ENCODE assay signal across 11 cellular contexts in genomic region chr1:101308935-101309333, GRCh38.
A peak's percentile ranks its signal among the peaks of the same experiment; 100 is the strongest.
DNase-seq lines count a peak whose midpoint lies in the region; ATAC-seq and TF ChIP-seq lines count a peak whose summit lies in the region.
"Had no signal": no experiment of that assay in that cellular context is flagged by ENCODE, and none has a peak within 500 bp of the region (broad histone marks: within the 10 kb centered on the region; RNA-seq: fewer than 3 reads in every experiment).

No MANE protein-coding gene starts in this region.

- H3K27me3 ChIP-seq in endodermal cell (ENCODE audit: control insufficient read depth, insufficient read depth, low read length, poor library complexity, severe bottlenecking) (peaks cover 73% of the 10 kb centered on the region), subcutaneous abdominal adipose tissue (ENCODE audit: control insufficient read depth in 5 of 5, insufficient read depth in 4 of 5, low read length in 5 of 5) (peaks cover 0 to 3% (median 0%) of the 10 kb centered on the region in 5 donors)
- H3K27me3 ChIP-seq: pancreas had no signal

- TF ChIP-seq CTCF in endodermal cell (conservative IDR thresholded peaks at IDR 0.05), result no peak

- H3K36me3 ChIP-seq in KOPT-K1 (ENCODE audit: insufficient read depth, low read length), result no peaks in the 10 kb centered on the region
- H3K36me3 ChIP-seq in endodermal cell (ENCODE audit: control insufficient read depth, insufficient read depth, low read length), result no peaks in the 10 kb centered on the region
- H3K36me3 ChIP-seq in subcutaneous abdominal adipose tissue (ENCODE audit: control insufficient read depth in 5 of 5, insufficient read depth in 5 of 5, low read length in 5 of 5), result no peaks in the 10 kb centered on the region
- H3K36me3 ChIP-seq: heart right ventricle, pancreas had no signal

- H3K4me1 Mint-ChIP-seq in activated naive CD4-positive, alpha-beta T cell treated with anti-CD3 and anti-CD28 coated beads, Interleukin-2, amount 50 U/mL, for 24 hours, result peaks cover 70% of the 10 kb centered on the region
- H3K4me1 Mint-ChIP-seq in endodermal cell, result peaks cover 18% of the 10 kb centered on the region

- no peaks in the 10 kb centered on the region for H3K9me3 ChIP-seq in KOPT-K1 (ENCODE audit: insufficient read depth, low read length, poor library complexity, severe bottlenecking)
- H3K9me3 ChIP-seq in endodermal cell (ENCODE audit: control insufficient read depth, low read length), result no peaks in the 10 kb centered on the region
- no peaks in the 10 kb centered on the region for H3K9me3 ChIP-seq in subcutaneous abdominal adipose tissue (ENCODE audit: control insufficient read depth in 5 of 5, low read length in 5 of 5)
- H3K9me3 ChIP-seq: heart right ventricle, pancreas had no signal

- peak overlapping the region; percentile 96 for H3K27ac ChIP-seq in KOPT-K1 (ENCODE audit: low read depth, low read length, poor library complexity, severe bottlenecking)
- H3K27ac ChIP-seq in endodermal cell (ENCODE audit: low read depth, low read length), result no peak overlapping the region
- H3K27ac ChIP-seq in subcutaneous abdominal adipose tissue (ENCODE audit: low read depth, low read length), result no peak overlapping the region
- H3K27ac ChIP-seq: pancreas had no signal

- H3K9ac ChIP-seq in endodermal cell (ENCODE audit: extremely low read depth, low read length, poor library complexity, severe bottlenecking) (no peak overlapping the region), subcutaneous abdominal adipose tissue (ENCODE audit: low read length in 5 of 5) (no peak overlapping the region)

- peak overlapping the region; percentile 86 for H3K4me3 Mint-ChIP-seq in activated naive CD4-positive, alpha-beta T cell treated with anti-CD3 and anti-CD28 coated beads, Interleukin-2, amount 50 U/mL, for 24 hours
- H3K4me3 Mint-ChIP-seq in endodermal cell, result peak overlapping the region; percentile 56

- no peaks in the 10 kb centered on the region for H3K4me1 ChIP-seq in endodermal cell (ENCODE audit: control insufficient read depth, insufficient read depth, low read length)
- peaks cover 0 to 9% (median 8%) of the 10 kb centered on the region in 5 donors for H3K4me1 ChIP-seq in subcutaneous abdominal adipose tissue (ENCODE audit: control insufficient read depth in 5 of 5, insufficient read depth in 5 of 5, low read length in 5 of 5)

- 39 to 77% methylated on average over 2 to 6 of the region's 8 CpGs for WGBS in endodermal cell (ENCODE audit: insufficient coverage in 1 of 2, insufficient read length in 1 of 2), 2 experiments

- peak overlapping the region; percentile 90 for H3K27ac Mint-ChIP-seq in activated naive CD4-positive, alpha-beta T cell treated with anti-CD3 and anti-CD28 coated beads, Interleukin-2, amount 50 U/mL, for 24 hours
- H3K27ac Mint-ChIP-seq in activated naive CD4-positive, alpha-beta T cell treated with anti-CD3 and anti-CD28 coated beads, Interleukin-2, amount 50 U/mL, for 72 hours, result no peak overlapping the region
- H3K27ac Mint-ChIP-seq in endodermal cell, result no peak overlapping the region

- no peak for ATAC-seq in activated naive CD4-positive, alpha-beta T cell treated with anti-CD3 and anti-CD28 coated beads, Interleukin-2, amount 50 U/mL, for 72 hours
- ATAC-seq in esophagus mucosa, result no peak

- no peaks in the 10 kb centered on the region for H3K27me3 Mint-ChIP-seq in activated naive CD4-positive, alpha-beta T cell treated with anti-CD3 and anti-CD28 coated beads, Interleukin-2, amount 50 U/mL, for 24 hours
- H3K27me3 Mint-ChIP-seq in endodermal cell (ENCODE audit: insufficient read depth), result peaks cover 89% of the 10 kb centered on the region

- H3K36me3 Mint-ChIP-seq in activated naive CD4-positive, alpha-beta T cell treated with anti-CD3 and anti-CD28 coated beads, Interleukin-2, amount 50 U/mL, for 24 hours, result no peaks in the 10 kb centered on the region
- no peaks in the 10 kb centered on the region for H3K36me3 Mint-ChIP-seq in activated naive CD4-positive, alpha-beta T cell treated with anti-CD3 and anti-CD28 coated beads, Interleukin-2, amount 50 U/mL, for 72 hours
- no peaks in the 10 kb centered on the region for H3K36me3 Mint-ChIP-seq in endodermal cell (ENCODE audit: low read depth)
- H3K36me3 Mint-ChIP-seq: brain had no signal

- no peak overlapping the region for H3K4me3 ChIP-seq in endodermal cell (ENCODE audit: low read length)
- peak overlapping the region in 3 of 5 donors; percentile 61 to 76 (median 67) for H3K4me3 ChIP-seq in subcutaneous abdominal adipose tissue (ENCODE audit: low read depth in 1 of 5, low read length in 5 of 5)

- DNase-seq in activated naive CD4-positive, alpha-beta T cell treated with anti-CD3 and anti-CD28 coated beads, Interleukin-2, amount 50 U/mL, for 72 hours (ENCODE audit: low spot score in 2 of 2), result no peak
- DNase-seq in endodermal cell (peak; percentile 61), D341Med (ENCODE audit: low spot score) (no peak), NCI-H2107 treated with DMSO at 0.1 percent for 48 hours (lab: John Stamatoyannopoulos, UW; ENCODE audit: unreplicated experiment) (no peak)

- H3K9me3 Mint-ChIP-seq in activated naive CD4-positive, alpha-beta T cell treated with anti-CD3 and anti-CD28 coated beads, Interleukin-2, amount 50 U/mL, for 24 hours, result no peaks in the 10 kb centered on the region
- no peaks in the 10 kb centered on the region for H3K9me3 Mint-ChIP-seq in activated naive CD4-positive, alpha-beta T cell treated with anti-CD3 and anti-CD28 coated beads, Interleukin-2, amount 50 U/mL, for 72 hours
- H3K9me3 Mint-ChIP-seq in endodermal cell, result no peaks in the 10 kb centered on the region
